Comparison of ENCODE assay signal across 24 cellular contexts in genomic region chr5:125100342-125100741, GRCh38.
DNase-seq lines count a peak whose midpoint lies in the region; ATAC-seq, FAIRE-seq and TF ChIP-seq lines count a peak whose summit lies in the region.
"Had no signal": no experiment of that assay in that cellular context is flagged by ENCODE, and none has a peak within 500 bp of the region (broad histone marks: within the 10 kb centered on the region; RNA-seq: fewer than 3 reads in every experiment).

No MANE protein-coding gene starts in this region.

- DNase-seq in Panc1 (ENCODE audit: low read depth, low spot score) (no peak), left lobe of liver (ENCODE audit: low spot score) (no peak), small intestine (peak; percentile 1), posterior cingulate gyrus (no peak), COLO829 (ENCODE audit: low spot score) (no peak)
- DNase-seq in natural killer cell treated with Interleukin-12 subunit alpha and Interleukin-12 subunit beta and Interleukin-15 and Interleukin-18, amount 100 ng/mL, for 72 hours (ENCODE audit: low spot score): no peak
- DNase-seq: 8988T; CD8-positive, alpha-beta T cell; COR-L47; DMS 273 treated with DMSO at 0.1 percent for 48 hours; DMS53; DND-41; GM23248; H7; HFFc6 had no signal

- no peak overlapping the region for H3K4me3 Mint-ChIP-seq in natural killer cell treated with Interleukin-12 subunit alpha and Interleukin-12 subunit beta and Interleukin-15 and Interleukin-18, amount 100 ng/mL, for 72 hours
- H3K4me3 Mint-ChIP-seq: B cell; CD8-positive, alpha-beta T cell; HFFc6; IgD-negative memory B cell had no signal

- H3K27ac ChIP-seq in ACC112 (ENCODE audit: low read depth, low read length) (no peak overlapping the region), Panc1 (ENCODE audit: low read length) (peak overlapping the region; percentile 27; the same call in 1 of the 2 replicates), small intestine (ENCODE audit: low read depth in 1 of 2, low read length in 1 of 2) (no peak overlapping the region)
- H3K27ac ChIP-seq: BLaER1 treated with 17β-estradiol and CSF1 and Interleukin-3, amounts not matched to agents 10 nM and 100 nM; GM23248; HL-60 had no signal

- no peak for FAIRE-seq in small intestine (lab: Jason Lieb, UNC)
- FAIRE-seq: G401.6, GM12891, GM19239 had no signal

- H3K27ac Mint-ChIP-seq in natural killer cell treated with Interleukin-12 subunit alpha and Interleukin-12 subunit beta and Interleukin-15 and Interleukin-18, amount 100 ng/mL, for 72 hours: no peak overlapping the region
- H3K27ac Mint-ChIP-seq: B cell; CD8-positive, alpha-beta T cell; HFFc6; IgD-negative memory B cell had no signal

- H3K27me3 ChIP-seq in ACC112 (ENCODE audit: insufficient read depth, low read length) (no peaks in the 10 kb centered on the region), Panc1 (ENCODE audit: control insufficient read depth, insufficient read depth, low read length) (no peaks in the 10 kb centered on the region), small intestine (ENCODE audit: control insufficient read depth in 2 of 2, insufficient read depth in 2 of 2, low read length in 2 of 2) (no peaks in the 10 kb centered on the region)
- H3K27me3 ChIP-seq: BLaER1 treated with 17β-estradiol and CSF1 and Interleukin-3, amounts not matched to agents 10 nM and 100 nM had no signal

- no peaks in the 10 kb centered on the region for H3K9me3 Mint-ChIP-seq in natural killer cell treated with Interleukin-12 subunit alpha and Interleukin-12 subunit beta and Interleukin-15 and Interleukin-18, amount 100 ng/mL, for 72 hours

- ATAC-seq in Panc1 (no peak), left lobe of liver (peak; percentile 73)
- ATAC-seq in natural killer cell treated with Interleukin-12 subunit alpha and Interleukin-12 subunit beta and Interleukin-15 and Interleukin-18, amount 100 ng/mL, for 72 hours: no peak
- ATAC-seq: CD8-positive, alpha-beta T cell; HCT116 had no signal

- H3K4me1 ChIP-seq in ACC112 (ENCODE audit: control insufficient read depth, insufficient read depth, low read length, unreplicated experiment): no peaks in the 10 kb centered on the region
- no peaks in the 10 kb centered on the region for H3K4me1 ChIP-seq in Panc1 (ENCODE audit: control insufficient read depth, insufficient read depth, low read length)
- H3K4me1 ChIP-seq in small intestine (ENCODE audit: control insufficient read depth in 2 of 2, insufficient read depth in 1 of 2, low read depth in 1 of 2, low read length in 1 of 2): no peaks in the 10 kb centered on the region
- H3K4me1 ChIP-seq: BLaER1 treated with 17β-estradiol and CSF1 and Interleukin-3, amounts not matched to agents 10 nM and 100 nM had no signal

- no peak for TF ChIP-seq CTCF in Panc1 (IDR thresholded peaks at IDR 0.05)

- intact Hi-C loops in Panc1 (cut with micrococcal nuclease; ENCODE audit: unreplicated experiment) (no loop called here), posterior cingulate gyrus (cut with DNase I) (no loop called here)

- no peaks in the 10 kb centered on the region for H3K4me1 Mint-ChIP-seq in natural killer cell treated with Interleukin-12 subunit alpha and Interleukin-12 subunit beta and Interleukin-15 and Interleukin-18, amount 100 ng/mL, for 72 hours (ENCODE audit: low read depth in 2 of 2)
- H3K4me1 Mint-ChIP-seq: B cell, IgD-negative memory B cell had no signal

- WGBS in small intestine, 3 donors: 95 to 97% (median 96%) methylated on average over 1 of the region's 1 CpG

- H3K27me3 Mint-ChIP-seq in natural killer cell treated with Interleukin-12 subunit alpha and Interleukin-12 subunit beta and Interleukin-15 and Interleukin-18, amount 100 ng/mL, for 72 hours: no peaks in the 10 kb centered on the region
- H3K27me3 Mint-ChIP-seq: B cell, IgD-negative memory B cell had no signal

- H3K36me3 ChIP-seq in ACC112 (ENCODE audit: insufficient read depth, low read length) (no peaks in the 10 kb centered on the region), Panc1 (ENCODE audit: control insufficient read depth, insufficient read depth, low read length) (no peaks in the 10 kb centered on the region), small intestine (ENCODE audit: control insufficient read depth in 2 of 2, insufficient read depth in 2 of 2, low read length in 2 of 2) (no peaks in the 10 kb centered on the region)
- H3K36me3 ChIP-seq: BLaER1 treated with 17β-estradiol and CSF1 and Interleukin-3, amounts not matched to agents 10 nM and 100 nM had no signal

- peak overlapping the region; percentile 38 for H2AFZ ChIP-seq in ACC112 (ENCODE audit: low read length, unreplicated experiment)
- H2AFZ ChIP-seq: GM23248 had no signal

- H3K36me3 Mint-ChIP-seq in natural killer cell treated with Interleukin-12 subunit alpha and Interleukin-12 subunit beta and Interleukin-15 and Interleukin-18, amount 100 ng/mL, for 72 hours: no peaks in the 10 kb centered on the region
- H3K36me3 Mint-ChIP-seq: CD8-positive, alpha-beta T cell; IgD-negative memory B cell had no signal

- POLR2A ChIA-PET in Panc1 (lab: Charles Lee): no interaction called here

- in situ Hi-C loops in Panc1 (cut with HindIII; ENCODE audit: low pct_unique_long_range_greater_than_20kb, low sequenced_read_pairs): no loop called here

- CTCF ChIA-PET in Panc1 (lab: Charles Lee): no interaction called here

- H3K9me3 ChIP-seq in Panc1 (ENCODE audit: control insufficient read depth, insufficient read depth, low read depth, low read length) (peaks cover 8% of the 10 kb centered on the region; the same call in 1 of the 2 replicates), small intestine (ENCODE audit: control insufficient read depth, low read depth) (no peaks in the 10 kb centered on the region)

- no peak overlapping the region for H3K4me3 ChIP-seq in ACC112 (ENCODE audit: low read depth, low read length)
- H3K4me3 ChIP-seq in Panc1 (ENCODE audit: low read depth in 2 of 2, low read length in 2 of 2): no peak overlapping the region
- H3K4me3 ChIP-seq in small intestine (ENCODE audit: low read depth in 1 of 2, low read length in 2 of 2): no peak overlapping the region
- H3K4me3 ChIP-seq: BLaER1 treated with 17β-estradiol and CSF1 and Interleukin-3, amounts not matched to agents 10 nM and 100 nM; GM23248 had no signal

- BruUV-seq in Panc1 (replicated peaks; lab: Mats Ljungman, UMichigan): no TSS peak

- H3K79me2 ChIP-seq in ACC112 (ENCODE audit: control insufficient read depth, insufficient read depth, low read length, unreplicated experiment): no peaks in the 10 kb centered on the region
